ENCODE assay signal across 25 cellular contexts in the genomic region with DNA sequence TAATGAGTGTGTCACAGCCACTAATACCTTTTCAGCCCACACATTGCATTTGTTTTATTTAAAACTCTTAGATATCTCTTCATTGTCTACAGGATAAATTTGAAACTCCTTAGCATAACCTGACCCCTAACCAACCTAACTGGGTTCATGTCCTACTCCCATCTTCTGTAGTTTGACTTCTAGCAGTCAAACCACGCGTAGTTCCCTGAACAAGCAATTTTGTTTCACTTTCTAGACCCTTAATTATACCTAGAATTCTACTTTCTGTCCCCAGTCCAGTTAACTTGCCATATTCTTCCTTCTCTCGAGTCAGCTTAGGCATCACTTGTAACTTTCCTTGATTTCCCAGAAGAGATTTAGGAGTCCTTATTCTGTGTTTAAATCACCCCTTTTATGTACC. TPM values are rescaled to one million over a fixed set of nuclear protein-coding genes. Genes with fewer than 3 reads are reported as not detected.
DNase-seq lines count a peak whose midpoint lies in the region; ATAC-seq and TF ChIP-seq lines count a peak whose summit lies in the region.
"Had no signal": no experiment of that assay in that cellular context is flagged by ENCODE, and none has a peak within 500 bp of the region (broad histone marks: within the 10 kb centered on the region; RNA-seq: fewer than 3 reads in every experiment).

No MANE protein-coding gene starts in this region.

- peak; percentile 81 for ATAC-seq in GM18498 (IDR thresholded peaks at IDR 0.05; ENCODE audit: unreplicated experiment)
- ATAC-seq in GM19324 (IDR thresholded peaks at IDR 0.05; ENCODE audit: low FRiP score, unreplicated experiment), result peak; percentile 77
- ATAC-seq in HG02610 (IDR thresholded peaks at IDR 0.05; ENCODE audit: unreplicated experiment), result peak; percentile 58
- ATAC-seq in HG03558 (IDR thresholded peaks at IDR 0.05; ENCODE audit: extremely low read depth, unreplicated experiment), result peak; percentile 55
- no peak for ATAC-seq in GM18868 (IDR thresholded peaks at IDR 0.05; ENCODE audit: unreplicated experiment)
- ATAC-seq: activated T-cell treated with anti-CD3 and anti-CD28 coated beads, Interleukin-2, amount 50 U/mL, for 4 hours; left cardiac atrium; right cardiac atrium had no signal

- no peaks in the 10 kb centered on the region for H3K36me3 Mint-ChIP-seq in endothelial cell (ENCODE audit: low read depth, unreplicated experiment)

- no peak for TF ChIP-seq CTCF in endothelial cell (IDR thresholded peaks at IDR 0.05; ENCODE audit: unreplicated experiment)

- DNase-seq in NCI-H524 treated with DMSO at 0.1 percent for 48 hours (lab: John Stamatoyannopoulos, UW) (no peak), amniotic stem cell (lab: John Stamatoyannopoulos, UW) (no peak), endothelial cell (ENCODE audit: low spot score) (no peak)
- DNase-seq: activated CD4-positive, alpha-beta T cell treated with anti-CD3 and anti-CD28 coated beads, Interleukin-2, amount 10 ng/mL, durations not matched to agents 7 days and 5 days; activated gamma-delta T cell treated with Interleukin-2 at 50 U/mL for 16 hours; activated T-cell treated with anti-CD3 and anti-CD28 coated beads, Interleukin-2, amount 50 U/mL, for 4 hours; BE2C; endodermal cell; esophagus squamous epithelium; left cardiac atrium; NCI-H1092; NCI-H187 treated with DMSO at 0.1 percent for 48 hours; NCI-H69; Peyer's patch; right cardiac atrium; SW 1271; T1000 had no signal

- H3K4me1 Mint-ChIP-seq in endothelial cell (ENCODE audit: unreplicated experiment), result no peaks in the 10 kb centered on the region
- H3K4me1 Mint-ChIP-seq: activated CD4-positive, alpha-beta T cell treated with anti-CD3 and anti-CD28 coated beads, Interleukin-2, amount 10 ng/mL, durations not matched to agents 7 days and 5 days; central memory CD8-positive, alpha-beta T cell; endodermal cell; neural progenitor cell had no signal

- no peak overlapping the region for H3K27ac Mint-ChIP-seq in endothelial cell (ENCODE audit: unreplicated experiment)
- H3K27ac Mint-ChIP-seq: activated CD4-positive, alpha-beta T cell treated with anti-CD3 and anti-CD28 coated beads, Interleukin-2, amount 10 ng/mL, durations not matched to agents 7 days and 5 days; dendritic cell treated with granulocyte-macrophage colony-stimulating factor and Interleukin-4, amounts not matched to agents 40 ng/mL and 50 ng/mL, for 4 days; endodermal cell; neural progenitor cell had no signal

- no peaks in the 10 kb centered on the region for H3K27me3 Mint-ChIP-seq in endothelial cell (ENCODE audit: unreplicated experiment)
- H3K27me3 Mint-ChIP-seq: activated CD4-positive, alpha-beta T cell treated with anti-CD3 and anti-CD28 coated beads, Interleukin-2, amount 10 ng/mL, durations not matched to agents 7 days and 5 days; central memory CD8-positive, alpha-beta T cell; dendritic cell treated with granulocyte-macrophage colony-stimulating factor and Interleukin-4, amounts not matched to agents 40 ng/mL and 50 ng/mL, for 4 days had no signal

- H3K4me3 Mint-ChIP-seq in endothelial cell (ENCODE audit: unreplicated experiment), result no peak overlapping the region
- H3K4me3 Mint-ChIP-seq: activated CD4-positive, alpha-beta T cell treated with anti-CD3 and anti-CD28 coated beads, Interleukin-2, amount 10 ng/mL, durations not matched to agents 7 days and 5 days; activated T-cell treated with anti-CD3 and anti-CD28 coated beads, Interleukin-2, amount 50 U/mL, for 4 hours; central memory CD8-positive, alpha-beta T cell; dendritic cell treated with granulocyte-macrophage colony-stimulating factor and Interleukin-4, amounts not matched to agents 40 ng/mL and 50 ng/mL, for 4 days; endodermal cell; neural progenitor cell had no signal

- H3K9me3 Mint-ChIP-seq in endothelial cell (ENCODE audit: unreplicated experiment), result no peaks in the 10 kb centered on the region
- H3K9me3 Mint-ChIP-seq: activated CD4-positive, alpha-beta T cell treated with anti-CD3 and anti-CD28 coated beads, Interleukin-2, amount 10 ng/mL, durations not matched to agents 7 days and 5 days; activated T-cell treated with anti-CD3 and anti-CD28 coated beads, Interleukin-2, amount 50 U/mL, for 4 hours; central memory CD8-positive, alpha-beta T cell; dendritic cell treated with granulocyte-macrophage colony-stimulating factor and Interleukin-4, amounts not matched to agents 40 ng/mL and 50 ng/mL, for 4 days; endodermal cell; neural progenitor cell had no signal

RNA-seq across cellular contexts. Expression of a gene that starts 55.1 kb away (rescaled TPM):
- total RNA-seq in endothelial cell (ENCODE audit: unreplicated experiment), result 27.0 TPM
